9 cellular contexts compared by ENCODE assay signal in the genomic region with DNA sequence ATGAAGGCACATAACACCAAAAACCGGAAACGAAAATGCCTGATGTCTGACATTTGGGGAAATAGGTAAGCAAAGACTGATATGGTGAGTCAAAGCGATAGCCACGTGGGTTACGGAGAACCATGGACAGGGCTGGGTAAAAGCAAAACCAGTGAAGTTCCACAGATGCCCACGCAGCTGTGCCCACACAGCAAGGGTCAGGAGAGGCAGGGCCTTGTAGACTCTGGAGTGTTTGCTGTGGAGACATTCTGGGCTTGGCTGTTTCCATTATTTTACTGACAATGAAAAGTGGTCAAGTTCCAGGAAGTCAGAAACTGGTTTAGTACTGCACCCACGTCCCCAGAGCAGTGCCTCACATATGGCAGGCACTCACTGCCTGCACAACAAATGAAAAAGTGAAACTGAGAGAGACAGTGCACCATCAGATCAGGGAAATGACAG.
A peak's percentile ranks its signal among the peaks of the same experiment; 100 is the strongest.
DNase-seq lines count a peak whose midpoint lies in the region; ATAC-seq, FAIRE-seq and TF ChIP-seq lines count a peak whose summit lies in the region.
"Had no signal": no experiment of that assay in that cellular context is flagged by ENCODE, and none has a peak within 500 bp of the region (broad histone marks: within the 10 kb centered on the region; RNA-seq: fewer than 3 reads in every experiment).

No MANE protein-coding gene starts in this region.

- H3K36me3 ChIP-seq in CD8-positive, alpha-beta T cell (ENCODE audit: insufficient read depth, low read length), result no peaks in the 10 kb centered on the region
- H3K36me3 ChIP-seq in PC-9 (ENCODE audit: low read depth) (no peaks in the 10 kb centered on the region), endodermal cell (ENCODE audit: control insufficient read depth, insufficient read depth, low read length) (peaks cover 63% of the 10 kb centered on the region)

- no peak for TF ChIP-seq CTCF in CD8-positive, alpha-beta T cell (IDR thresholded peaks at IDR 0.05)
- TF ChIP-seq CTCF in PC-9 (conservative IDR thresholded peaks at IDR 0.05) (no peak), endodermal cell (conservative IDR thresholded peaks at IDR 0.05) (no peak)

- BruUV-seq in PC-9 (replicated peaks; lab: Mats Ljungman, UMichigan), result no TSS peak

- H3K27ac ChIP-seq in CD8-positive, alpha-beta T cell (ENCODE audit: low read depth, low read length), result no peak overlapping the region
- H3K27ac ChIP-seq in PC-9 (no peak overlapping the region), endodermal cell (ENCODE audit: low read depth, low read length) (no peak overlapping the region)

- DNase-seq in CD8-positive, alpha-beta T cell, result no peak
- peak; percentile 65 for DNase-seq in GM19239 (ENCODE audit: insufficient read length, low spot score)
- DNase-seq in activated CD4-positive, alpha-beta memory T cell treated with anti-CD3 and anti-CD28 coated beads for 36 hours, result peak; percentile 86
- no peak for DNase-seq in SKM-1 treated with dmso at 0.1 percent for 144 hours (lab: John Stamatoyannopoulos, UW; ENCODE audit: unreplicated experiment)
- no peak for DNase-seq in amniotic stem cell (lab: John Stamatoyannopoulos, UW)
- DNase-seq in PC-9, result no peak
- DNase-seq in endodermal cell, result no peak
- DNase-seq: Calu3 had no signal

- H3K9ac ChIP-seq in endodermal cell (ENCODE audit: extremely low read depth, low read length, poor library complexity, severe bottlenecking), result no peak overlapping the region

- H3K4me3 ChIP-seq in CD8-positive, alpha-beta T cell (ENCODE audit: low read depth, low read length), result no peak overlapping the region
- no peak overlapping the region for H3K4me3 ChIP-seq in PC-9
- no peak overlapping the region for H3K4me3 ChIP-seq in endodermal cell (ENCODE audit: low read length)

- H3K4me1 ChIP-seq in CD8-positive, alpha-beta T cell (ENCODE audit: insufficient read depth, low read length), result no peaks in the 10 kb centered on the region
- H3K4me1 ChIP-seq in PC-9 (replicated peaks; ENCODE audit: insufficient read depth), result no peaks in the 10 kb centered on the region
- H3K4me1 ChIP-seq in endodermal cell (ENCODE audit: control insufficient read depth, insufficient read depth, low read length), result no peaks in the 10 kb centered on the region

- CTCF ChIA-PET in CD8-positive, alpha-beta T cell (lab: Charles Lee), result interaction anchor here (0.7 kb wide), 1 partner anchor 36 kb away, joined by 3 read pairs; no protein-coding TSS in a partner anchor
- CTCF ChIA-PET in activated CD4-positive, alpha-beta memory T cell treated with anti-CD3 and anti-CD28 coated beads for 36 hours (lab: Charles Lee), result no interaction called here
- CTCF ChIA-PET in PC-9 (lab: Charles Lee), result no interaction called here

- H3K27me3 ChIP-seq in CD8-positive, alpha-beta T cell (ENCODE audit: insufficient read depth, low read length), result no peaks in the 10 kb centered on the region
- peaks cover 84% of the 10 kb centered on the region for H3K27me3 ChIP-seq in PC-9 (ENCODE audit: insufficient read depth, low read depth)
- H3K27me3 ChIP-seq in endodermal cell (ENCODE audit: control insufficient read depth, insufficient read depth, low read length, poor library complexity, severe bottlenecking), result no peaks in the 10 kb centered on the region

- no peaks in the 10 kb centered on the region for H3K9me3 Mint-ChIP-seq in CD8-positive, alpha-beta T cell
- peaks cover 3% of the 10 kb centered on the region for H3K9me3 Mint-ChIP-seq in activated CD4-positive, alpha-beta memory T cell treated with anti-CD3 and anti-CD28 coated beads for 36 hours
- no peaks in the 10 kb centered on the region for H3K9me3 Mint-ChIP-seq in endodermal cell

- 86 to 93% methylated on average over 7 of the region's 7 CpGs for WGBS in endodermal cell (ENCODE audit: insufficient coverage in 1 of 2, insufficient read length in 1 of 2), 2 experiments

- H3K27ac Mint-ChIP-seq in CD8-positive, alpha-beta T cell, result no peak overlapping the region
- H3K27ac Mint-ChIP-seq in activated CD4-positive, alpha-beta memory T cell treated with anti-CD3 and anti-CD28 coated beads for 36 hours, result peak overlapping the region; percentile 79
- no peak overlapping the region for H3K27ac Mint-ChIP-seq in endodermal cell

- intact Hi-C loops in CD8-positive, alpha-beta T cell (cut with DNase I, micrococcal nuclease), result no loop called here
- intact Hi-C loops in activated CD4-positive, alpha-beta memory T cell treated with anti-CD3 and anti-CD28 coated beads for 36 hours (cut with micrococcal nuclease), result loop anchor here (1.0 to 2.0 kb wide), 3 partner anchors 19 to 101 kb away; no protein-coding TSS in a partner anchor
- intact Hi-C loops in PC-9 (cut with micrococcal nuclease; ENCODE audit: unreplicated experiment), result no loop called here

- no peak overlapping the region for H3K4me2 ChIP-seq in PC-9

- no peaks in the 10 kb centered on the region for H3F3A ChIP-seq in PC-9 (ENCODE audit: insufficient read depth, low read depth)

- peak; percentile 90 for FAIRE-seq in GM19239 (lab: Jason Lieb, UNC)

- H3K79me2 ChIP-seq in PC-9 (ENCODE audit: low read depth), result no peaks in the 10 kb centered on the region

- peaks cover 34% of the 10 kb centered on the region for H3K36me3 Mint-ChIP-seq in CD8-positive, alpha-beta T cell
- H3K36me3 Mint-ChIP-seq in activated CD4-positive, alpha-beta memory T cell treated with anti-CD3 and anti-CD28 coated beads for 36 hours, result peaks cover 4% of the 10 kb centered on the region
- H3K36me3 Mint-ChIP-seq in endodermal cell (ENCODE audit: low read depth), result peaks cover 53% of the 10 kb centered on the region

- peak overlapping the region; percentile 42 for H3K4me3 Mint-ChIP-seq in CD8-positive, alpha-beta T cell
- H3K4me3 Mint-ChIP-seq in activated CD4-positive, alpha-beta memory T cell treated with anti-CD3 and anti-CD28 coated beads for 36 hours, result peak overlapping the region; percentile 35
- H3K4me3 Mint-ChIP-seq in endodermal cell, result no peak overlapping the region

- no peak for ATAC-seq in CD8-positive, alpha-beta T cell
- ATAC-seq in HG03060 (IDR thresholded peaks at IDR 0.05; ENCODE audit: low read depth, unreplicated experiment), result peak; percentile 72

- H3K4me1 Mint-ChIP-seq in CD8-positive, alpha-beta T cell (ENCODE audit: low read depth), result peaks cover 2% of the 10 kb centered on the region
- peaks cover 30% of the 10 kb centered on the region for H3K4me1 Mint-ChIP-seq in activated CD4-positive, alpha-beta memory T cell treated with anti-CD3 and anti-CD28 coated beads for 36 hours (ENCODE audit: low read depth)
- no peaks in the 10 kb centered on the region for H3K4me1 Mint-ChIP-seq in endodermal cell

- no peaks in the 10 kb centered on the region for H3K9me2 ChIP-seq in PC-9 (ENCODE audit: insufficient read depth)

- no peaks in the 10 kb centered on the region for H4K20me1 ChIP-seq in PC-9 (ENCODE audit: insufficient read depth)

- H3K9me3 ChIP-seq in CD8-positive, alpha-beta T cell (ENCODE audit: low read length), result no peaks in the 10 kb centered on the region
- H3K9me3 ChIP-seq in PC-9 (ENCODE audit: insufficient read depth, low read depth) (no peaks in the 10 kb centered on the region), endodermal cell (ENCODE audit: control insufficient read depth, low read length) (no peaks in the 10 kb centered on the region)

- POLR2A ChIA-PET in CD8-positive, alpha-beta T cell (lab: Charles Lee), result no interaction called here
- POLR2A ChIA-PET in activated CD4-positive, alpha-beta memory T cell treated with anti-CD3 and anti-CD28 coated beads for 36 hours (lab: Charles Lee), result no interaction called here
- POLR2A ChIA-PET in PC-9 (lab: Charles Lee; ENCODE audit: unreplicated experiment), result no interaction called here

- no peaks in the 10 kb centered on the region for H3K27me3 Mint-ChIP-seq in CD8-positive, alpha-beta T cell (ENCODE audit: low read depth)
- no peaks in the 10 kb centered on the region for H3K27me3 Mint-ChIP-seq in activated CD4-positive, alpha-beta memory T cell treated with anti-CD3 and anti-CD28 coated beads for 36 hours
- no peaks in the 10 kb centered on the region for H3K27me3 Mint-ChIP-seq in endodermal cell (ENCODE audit: insufficient read depth)

- no peak overlapping the region for H2AFZ ChIP-seq in PC-9

Comparison
In these comparisons a context has a peak if more than half of its experiments do, and no peak if none do; other contexts are left out.
1. DNase-seq: peak in GM19239 (single experiment) and activated CD4-positive, alpha-beta memory T cell treated with anti-CD3 and anti-CD28 coated beads for 36 hours (single experiment); none in CD8-positive, alpha-beta T cell (0 of 7), SKM-1 treated with dmso at 0.1 percent for 144 hours (single experiment), amniotic stem cell (single experiment), PC-9 (0 of 2) and endodermal cell (single experiment).